ENCODE assay signal across 21 cellular contexts in genomic region chr3:55341502-55342031, GRCh38.
"Had no signal": no experiment of that assay in that cellular context is flagged by ENCODE, and none has a peak within 500 bp of the region (broad histone marks: within the 10 kb centered on the region; RNA-seq: fewer than 3 reads in every experiment).

No MANE protein-coding gene starts in this region.

- H3K4me3 Mint-ChIP-seq: activated CD4-positive, alpha-beta T cell treated with anti-CD3 and anti-CD28 coated beads for 36 hours; activated CD8-positive, alpha-beta T cell treated with anti-CD3 and anti-CD28 coated beads, Interleukin-2, amount 10 ng/mL, durations not matched to agents 7 days and 5 days; activated T-helper 1 cell treated with anti-CD3 and anti-CD28 coated beads, Interleukin-12 subunit alpha, Interleukin-12 subunit beta, Interleukin-2, Interleukin-4 antibody, amounts not matched to agents 30 ng/mL and 10 ng/mL and 1 ng/mL, durations not matched to agents 14 hours and 24 hours and 36 hours; dendritic cell treated with granulocyte-macrophage colony-stimulating factor and Interleukin-4, amounts not matched to agents 40 ng/mL and 50 ng/mL, for 4 days; naive thymus-derived CD4-positive, alpha-beta T cell; stimulated activated memory B cell treated with anti-CD40 and anti-IgM and Interleukin-4, amounts not matched to agents 10 μg/mL and 1 μg/mL and 100 μg/mL, for 72 hours; T-cell had no signal

- DNase-seq: activated CD4-positive, alpha-beta T cell treated with anti-CD3 and anti-CD28 coated beads for 36 hours; activated CD8-positive, alpha-beta memory T cell treated with anti-CD3 and anti-CD28 coated beads, Interleukin-2, amount 50 U/mL, for 48 hours; activated CD8-positive, alpha-beta T cell treated with anti-CD3 and anti-CD28 coated beads, Interleukin-2, amount 10 ng/mL, durations not matched to agents 7 days and 5 days; activated naive CD4-positive, alpha-beta T cell; central memory CD4-positive, alpha-beta T cell; gastrocnemius medialis; naive thymus-derived CD4-positive, alpha-beta T cell; right cardiac atrium; SJCRH30; T-cell; T1000; transverse colon had no signal

- H3K27me3 ChIP-seq: ascending aorta, gastrocnemius medialis, hepatocyte, neutrophil, SJCRH30, transverse colon had no signal

- H3K9me3 ChIP-seq: ascending aorta, gastrocnemius medialis, neutrophil, SJCRH30, transverse colon had no signal

- H3K4me2 ChIP-seq: hepatocyte, smooth muscle cell had no signal

- H3K27me3 Mint-ChIP-seq: dendritic cell treated with granulocyte-macrophage colony-stimulating factor and Interleukin-4, amounts not matched to agents 40 ng/mL and 50 ng/mL, for 4 days; stimulated activated memory B cell treated with anti-CD40 and anti-IgM and Interleukin-4, amounts not matched to agents 10 μg/mL and 1 μg/mL and 100 μg/mL, for 72 hours had no signal

- H3K9me3 Mint-ChIP-seq: activated T-helper 1 cell treated with anti-CD3 and anti-CD28 coated beads, Interleukin-12 subunit alpha, Interleukin-12 subunit beta, Interleukin-2, Interleukin-4 antibody, amounts not matched to agents 30 ng/mL and 10 ng/mL and 1 ng/mL, durations not matched to agents 14 hours and 24 hours and 36 hours; dendritic cell treated with granulocyte-macrophage colony-stimulating factor and Interleukin-4, amounts not matched to agents 40 ng/mL and 50 ng/mL, for 4 days had no signal

- H3K4me1 ChIP-seq: ascending aorta, gastrocnemius medialis, SJCRH30, transverse colon had no signal

- H3K36me3 ChIP-seq: ascending aorta, gastrocnemius medialis, neutrophil, SJCRH30, transverse colon had no signal

- H2AFZ ChIP-seq: hepatocyte had no signal

- H3K27ac Mint-ChIP-seq: activated CD4-positive, alpha-beta T cell treated with anti-CD3 and anti-CD28 coated beads for 36 hours; activated CD8-positive, alpha-beta T cell treated with anti-CD3 and anti-CD28 coated beads, Interleukin-2, amount 10 ng/mL, durations not matched to agents 7 days and 5 days; activated T-helper 1 cell treated with anti-CD3 and anti-CD28 coated beads, Interleukin-12 subunit alpha, Interleukin-12 subunit beta, Interleukin-2, Interleukin-4 antibody, amounts not matched to agents 30 ng/mL and 10 ng/mL and 1 ng/mL, durations not matched to agents 14 hours and 24 hours and 36 hours; dendritic cell treated with granulocyte-macrophage colony-stimulating factor and Interleukin-4, amounts not matched to agents 40 ng/mL and 50 ng/mL, for 4 days; naive thymus-derived CD4-positive, alpha-beta T cell; progenitor cell of endocrine pancreas; stimulated activated memory B cell treated with anti-CD40 and anti-IgM and Interleukin-4, amounts not matched to agents 10 μg/mL and 1 μg/mL and 100 μg/mL, for 72 hours; T-cell had no signal

- H3K4me3 ChIP-seq: ascending aorta, gastrocnemius medialis, hepatocyte, SJCRH30, smooth muscle cell, transverse colon had no signal

- H3K36me3 Mint-ChIP-seq: naive thymus-derived CD4-positive, alpha-beta T cell; stimulated activated memory B cell treated with anti-CD40 and anti-IgM and Interleukin-4, amounts not matched to agents 10 μg/mL and 1 μg/mL and 100 μg/mL, for 72 hours; T-cell had no signal

- H3K27ac ChIP-seq: ascending aorta, gastrocnemius medialis, hepatocyte, neutrophil, SJCRH30, transverse colon, VCaP had no signal

- H3K4me1 Mint-ChIP-seq: activated CD4-positive, alpha-beta T cell treated with anti-CD3 and anti-CD28 coated beads for 36 hours; naive thymus-derived CD4-positive, alpha-beta T cell; stimulated activated memory B cell treated with anti-CD40 and anti-IgM and Interleukin-4, amounts not matched to agents 10 μg/mL and 1 μg/mL and 100 μg/mL, for 72 hours; T-cell had no signal

- ATAC-seq: activated CD4-positive, alpha-beta T cell treated with anti-CD3 and anti-CD28 coated beads for 36 hours; activated CD8-positive, alpha-beta T cell treated with anti-CD3 and anti-CD28 coated beads, Interleukin-2, amount 10 ng/mL, durations not matched to agents 7 days and 5 days; gastrocnemius medialis; naive thymus-derived CD4-positive, alpha-beta T cell; right cardiac atrium; stimulated activated memory B cell treated with anti-CD40 and anti-IgM and Interleukin-4, amounts not matched to agents 10 μg/mL and 1 μg/mL and 100 μg/mL, for 72 hours; T-cell had no signal
